ENCODE assay signal across 20 cellular contexts in the genomic region with DNA sequence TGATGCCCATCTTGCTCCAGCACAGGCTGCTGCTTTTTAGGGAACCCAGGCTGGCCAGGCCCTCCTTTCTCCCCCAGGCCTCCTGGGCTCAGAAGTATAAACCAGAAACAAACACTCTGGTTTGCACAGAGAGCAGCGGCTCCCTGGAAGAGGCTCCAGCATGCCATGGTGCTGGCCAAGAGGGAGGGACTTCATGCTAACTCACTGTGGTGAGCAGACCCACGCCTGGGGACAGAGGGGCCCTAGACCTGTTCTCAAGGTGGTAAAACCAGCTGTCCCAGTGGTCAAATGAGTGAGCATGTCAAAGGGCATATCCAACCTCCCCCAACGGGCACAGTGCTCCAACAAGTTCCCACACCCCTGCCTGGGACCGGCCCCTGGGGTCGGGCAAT. TPM values are rescaled to one million over a fixed set of nuclear protein-coding genes. Genes with fewer than 3 reads are reported as not detected.
A peak's percentile ranks its signal among the peaks of the same experiment; 100 is the strongest.
DNase-seq lines count a peak whose midpoint lies in the region; ATAC-seq and TF ChIP-seq lines count a peak whose summit lies in the region.
"Had no signal": no experiment of that assay in that cellular context is flagged by ENCODE, and none has a peak within 500 bp of the region (broad histone marks: within the 10 kb centered on the region; RNA-seq: fewer than 3 reads in every experiment).

No MANE protein-coding gene starts in this region.

- DNase-seq in CD4-positive, CD25-positive, alpha-beta regulatory T cell: peak in 1 of 3 donors; percentile 15
- DNase-seq in DND-41 (no peak), esophagus squamous epithelium (lab: John Stamatoyannopoulos, UW) (no peak), NCI-H748 treated with DMSO at 0.1 percent for 48 hours (lab: John Stamatoyannopoulos, UW) (no peak), kidney glomerular epithelial cell (lab: John Stamatoyannopoulos, UW) (no peak)
- DNase-seq: amniotic stem cell; cerebellar nuclear complex; effector CD4-positive, alpha-beta T cell; head of caudate nucleus; left ventricle myocardium superior; MG63; NCI-H82; nucleus accumbens; PC-9; SIG-M5; spleen; stimulated activated CD8-positive, alpha-beta memory T cell treated with anti-CD3 and anti-CD28 coated beads, Interleukin-4, amount 100 ng/mL, for 48 hours; testis had no signal

- no peak overlapping the region for H3K9ac ChIP-seq in DND-41 (ENCODE audit: low read depth, low read length)

- peak overlapping the region; percentile 100 for H3K27ac Mint-ChIP-seq in CD4-positive, CD25-positive, alpha-beta regulatory T cell
- peak overlapping the region; percentile 99 for H3K27ac Mint-ChIP-seq in activated T-helper 17 cell treated with anti-CD3 and anti-CD28 coated beads, Interleukin-2, amount 50 U/mL, for 72 hours

- peak overlapping the region; percentile 99 for H3K27ac ChIP-seq in CD4-positive, CD25-positive, alpha-beta regulatory T cell (ENCODE audit: insufficient read depth, low read length, poor library complexity, severe bottlenecking)
- no peak overlapping the region for H3K27ac ChIP-seq in DND-41 (ENCODE audit: low read length)
- H3K27ac ChIP-seq in esophagus squamous epithelium: peak overlapping the region in 3 of 4 donors; percentile 73 to 86 (median 83)
- H3K27ac ChIP-seq: PC-9, testis had no signal

- peaks cover 56% of the 10 kb centered on the region for H3K36me3 ChIP-seq in CD4-positive, CD25-positive, alpha-beta regulatory T cell (ENCODE audit: control insufficient read depth, insufficient read depth, low read length)
- peaks cover 97% of the 10 kb centered on the region for H3K36me3 ChIP-seq in DND-41 (ENCODE audit: insufficient read depth, low read length)
- peaks cover 0 to 18% (median 0%) of the 10 kb centered on the region in 3 donors for H3K36me3 ChIP-seq in esophagus squamous epithelium
- H3K36me3 ChIP-seq: MG63, spleen had no signal

- no peak for ATAC-seq in CD4-positive, CD25-positive, alpha-beta regulatory T cell (ENCODE audit: low read depth in 2 of 2)
- ATAC-seq in DND-41 (ENCODE audit: insufficient read depth, low read depth) (no peak), GM21619 (IDR thresholded peaks at IDR 0.05; ENCODE audit: unreplicated experiment) (no peak)
- ATAC-seq in activated T-helper 17 cell treated with anti-CD3 and anti-CD28 coated beads, Interleukin-2, amount 50 U/mL, for 72 hours (replicated peaks): no peak
- ATAC-seq: left ventricle myocardium superior had no signal

- H2AFZ ChIP-seq in DND-41 (ENCODE audit: low read depth, low read length): no peak overlapping the region
- H2AFZ ChIP-seq: PC-9 had no signal

- TF ChIP-seq POLR2A in esophagus squamous epithelium (IDR thresholded peaks at IDR 0.05): no peak

- peak overlapping the region; percentile 13; the same call in 1 of the 2 replicates for H3K4me2 ChIP-seq in DND-41 (ENCODE audit: insufficient read depth, low read length)
- H3K4me2 ChIP-seq: PC-9 had no signal

- H3K4me1 Mint-ChIP-seq in CD4-positive, CD25-positive, alpha-beta regulatory T cell: peaks cover 19 to 99% (median 69%) of the 10 kb centered on the region in 4 donors
- peaks cover 62% of the 10 kb centered on the region for H3K4me1 Mint-ChIP-seq in activated T-helper 17 cell treated with anti-CD3 and anti-CD28 coated beads, Interleukin-2, amount 50 U/mL, for 72 hours

- H3K4me3 ChIP-seq in CD4-positive, CD25-positive, alpha-beta regulatory T cell (ENCODE audit: low read depth, low read length): peak overlapping the region; percentile 99
- H3K4me3 ChIP-seq in DND-41 (ENCODE audit: low read depth in 1 of 2, low read length in 2 of 2) (no peak overlapping the region), esophagus squamous epithelium (no peak overlapping the region)
- H3K4me3 ChIP-seq: MG63, PC-9, testis had no signal

- 58 to 70% methylated on average over 2 to 3 of the region's 5 CpGs for WGBS in esophagus squamous epithelium, 2 donors

- intact Hi-C loops in esophagus squamous epithelium (cut with DNase I): no loop called here

- H3K9me3 ChIP-seq in CD4-positive, CD25-positive, alpha-beta regulatory T cell (ENCODE audit: control insufficient read depth in 2 of 2, low read length in 2 of 2): no peaks in the 10 kb centered on the region
- H3K9me3 ChIP-seq in DND-41 (ENCODE audit: insufficient read depth, low read length, severe bottlenecking) (no peaks in the 10 kb centered on the region), esophagus squamous epithelium (no peaks in the 10 kb centered on the region)
- H3K9me3 ChIP-seq: MG63, spleen, testis had no signal

- no peaks in the 10 kb centered on the region for H3K27me3 ChIP-seq in CD4-positive, CD25-positive, alpha-beta regulatory T cell (ENCODE audit: control insufficient read depth, insufficient read depth, low read length)
- no peaks in the 10 kb centered on the region for H3K27me3 ChIP-seq in DND-41 (ENCODE audit: insufficient read depth, low read length, poor library complexity)
- peaks cover 0 to 53% (median 0%) of the 10 kb centered on the region in 4 donors for H3K27me3 ChIP-seq in esophagus squamous epithelium
- H3K27me3 ChIP-seq: MG63, testis had no signal

- TF ChIP-seq CTCF in DND-41 (IDR thresholded peaks at IDR 0.05; ENCODE audit: borderline replicate concordance, extremely low read depth, low read length, poor library complexity, severe bottlenecking): no peak
- no peak for TF ChIP-seq CTCF in esophagus squamous epithelium (IDR thresholded peaks at IDR 0.05)

- H3K36me3 Mint-ChIP-seq in CD4-positive, CD25-positive, alpha-beta regulatory T cell: peaks cover 73% of the 10 kb centered on the region
- H3K36me3 Mint-ChIP-seq in activated T-helper 17 cell treated with anti-CD3 and anti-CD28 coated beads, Interleukin-2, amount 50 U/mL, for 72 hours (ENCODE audit: low read depth): peaks cover 100% of the 10 kb centered on the region

- peaks cover 100% of the 10 kb centered on the region for H3K79me2 ChIP-seq in DND-41 (ENCODE audit: insufficient read depth, low read length)

- H3K9me3 Mint-ChIP-seq in CD4-positive, CD25-positive, alpha-beta regulatory T cell: peaks cover 0 to 1% (median 0%) of the 10 kb centered on the region in 7 donors
- no peaks in the 10 kb centered on the region for H3K9me3 Mint-ChIP-seq in activated T-helper 17 cell treated with anti-CD3 and anti-CD28 coated beads, Interleukin-2, amount 50 U/mL, for 72 hours

- H4K20me1 ChIP-seq in DND-41 (ENCODE audit: insufficient read depth, low read length): peaks cover 97% of the 10 kb centered on the region

- no peaks in the 10 kb centered on the region for H3K27me3 Mint-ChIP-seq in CD4-positive, CD25-positive, alpha-beta regulatory T cell
- H3K27me3 Mint-ChIP-seq in activated T-helper 17 cell treated with anti-CD3 and anti-CD28 coated beads, Interleukin-2, amount 50 U/mL, for 72 hours: no peaks in the 10 kb centered on the region

- peak overlapping the region; percentile 94 to 99 (median 96) for H3K4me3 Mint-ChIP-seq in CD4-positive, CD25-positive, alpha-beta regulatory T cell
- H3K4me3 Mint-ChIP-seq in activated T-helper 17 cell treated with anti-CD3 and anti-CD28 coated beads, Interleukin-2, amount 50 U/mL, for 72 hours: peak overlapping the region; percentile 96

- H3K4me1 ChIP-seq in CD4-positive, CD25-positive, alpha-beta regulatory T cell (ENCODE audit: control insufficient read depth, insufficient read depth, low read length, poor library complexity, severe bottlenecking): peaks cover 100% of the 10 kb centered on the region
- peaks cover 70% of the 10 kb centered on the region for H3K4me1 ChIP-seq in DND-41 (ENCODE audit: insufficient read depth, low read length)
- peaks cover 14 to 98% (median 18%) of the 10 kb centered on the region in 3 donors for H3K4me1 ChIP-seq in esophagus squamous epithelium
- H3K4me1 ChIP-seq: testis had no signal

RNA-seq across cellular contexts. Expression of a gene that starts 15.5 kb away (rescaled TPM):
- 210 TPM for total RNA-seq in CD4-positive, CD25-positive, alpha-beta regulatory T cell
- polyA plus RNA-seq in CD4-positive, CD25-positive, alpha-beta regulatory T cell: 1 to 10 TPM; 5.3 to 5.7 (median 5.4) TPM
- total RNA-seq in activated T-helper 17 cell treated with anti-CD3 and anti-CD28 coated beads, Interleukin-2, amount 50 U/mL, for 72 hours: 10 to 100 TPM; 51.4 to 52.9 TPM
- 10 to 100 TPM; 10.1 to 19.3 (median 12.9) TPM for total RNA-seq in esophagus squamous epithelium
- total RNA-seq: PC-9 had no signal
